Comparison of ENCODE assay signal across 31 cellular contexts in the genomic region with DNA sequence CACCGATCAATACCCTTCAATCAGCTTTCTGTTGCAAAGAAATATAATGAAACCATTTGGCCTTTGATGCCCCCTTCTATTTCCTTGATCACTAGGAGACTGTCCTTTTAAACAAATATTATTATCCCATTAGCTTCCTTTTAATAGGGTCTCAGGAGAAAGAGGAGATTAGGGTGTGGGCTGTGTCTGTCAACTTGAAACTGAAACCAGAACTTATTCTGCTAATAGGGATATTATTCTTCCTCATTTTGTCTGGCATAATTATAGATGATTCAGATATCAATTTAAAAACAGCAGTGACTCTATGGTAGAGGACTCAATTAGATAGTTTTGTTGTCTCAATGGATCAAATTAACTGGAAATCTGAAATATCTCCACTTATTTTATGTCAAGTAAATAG.
"Had no signal": no experiment of that assay in that cellular context is flagged by ENCODE, and none has a peak within 500 bp of the region (broad histone marks: within the 10 kb centered on the region; RNA-seq: fewer than 3 reads in every experiment).

No MANE protein-coding gene starts in this region.

- H3K4me2 ChIP-seq: KMS-11 had no signal

- ATAC-seq: activated CD8-positive, alpha-beta memory T cell treated with anti-CD3 and anti-CD28 coated beads, Interleukin-2, amount 10 ng/mL, durations not matched to agents 7 days and 5 days; body of pancreas; WTC11 had no signal

- H3K9me3 ChIP-seq: ascending aorta, body of pancreas, MG63, Peyer's patch, SJCRH30 had no signal

- H3K9ac ChIP-seq: KMS-11 had no signal

- H3K36me3 Mint-ChIP-seq: activated CD8-positive, alpha-beta memory T cell treated with anti-CD3 and anti-CD28 coated beads, Interleukin-2, amount 10 ng/mL, durations not matched to agents 7 days and 5 days; activated naive CD4-positive, alpha-beta T cell treated with anti-CD3 and anti-CD28 coated beads, Interleukin-2, amount 50 U/mL, for 24 hours; WTC11 had no signal

- H3K4me1 ChIP-seq: ascending aorta, body of pancreas, Peyer's patch, SJCRH30 had no signal

- H3K4me3 ChIP-seq: ascending aorta, body of pancreas, MG63, Peyer's patch, SJCRH30 had no signal

- H3K27ac ChIP-seq: ascending aorta, body of pancreas, KMS-11, Peyer's patch, RWPE1, SJCRH30 had no signal

- H3K9me3 Mint-ChIP-seq: activated naive CD4-positive, alpha-beta T cell treated with anti-CD3 and anti-CD28 coated beads, Interleukin-2, amount 50 U/mL, for 24 hours; activated T-cell treated with anti-CD3 and anti-CD28 coated beads, Interleukin-2, amount 50 U/mL, for 24 hours; activated T-helper 1 cell treated with anti-CD3 and anti-CD28 coated beads, Interleukin-12 subunit alpha, Interleukin-12 subunit beta, Interleukin-2, Interleukin-4 antibody, amounts not matched to agents 30 ng/mL and 10 ng/mL and 1 ng/mL, durations not matched to agents 14 hours and 24 hours and 36 hours; T-helper 1 cell treated with Interleukin-12 subunit alpha and Interleukin-12 subunit beta and Interleukin-4 antibody, amounts not matched to agents 30 μg/mL and 1 μg/mL, for 36 hours; WTC11 had no signal

- H3K27me3 ChIP-seq: ascending aorta, body of pancreas, MG63, Peyer's patch, SJCRH30 had no signal

- H3K36me3 ChIP-seq: ascending aorta, MG63, Peyer's patch had no signal

- H3K4me3 Mint-ChIP-seq: activated CD8-positive, alpha-beta memory T cell treated with anti-CD3 and anti-CD28 coated beads, Interleukin-2, amount 10 ng/mL, durations not matched to agents 7 days and 5 days; activated naive CD4-positive, alpha-beta T cell treated with anti-CD3 and anti-CD28 coated beads, Interleukin-2, amount 50 U/mL, for 24 hours; activated T-cell treated with anti-CD3 and anti-CD28 coated beads, Interleukin-2, amount 50 U/mL, for 24 hours; activated T-helper 1 cell treated with anti-CD3 and anti-CD28 coated beads, Interleukin-12 subunit alpha, Interleukin-12 subunit beta, Interleukin-2, Interleukin-4 antibody, amounts not matched to agents 30 ng/mL and 10 ng/mL and 1 ng/mL, durations not matched to agents 14 hours and 24 hours and 36 hours; central memory CD8-positive, alpha-beta T cell; T-helper 1 cell treated with Interleukin-12 subunit alpha and Interleukin-12 subunit beta and Interleukin-4 antibody, amounts not matched to agents 30 μg/mL and 1 μg/mL, for 36 hours; WTC11 had no signal

- DNase-seq: activated CD4-positive, alpha-beta T cell treated with anti-CD3 and anti-CD28 coated beads for 48 hours; activated CD4-positive, alpha-beta T cell treated with anti-CD3 and anti-CD28 coated beads, Interleukin-2, amount 50 U/mL, for 4 hours; activated CD4-positive, CD25-positive, alpha-beta regulatory T cell treated with anti-CD3 and anti-CD28 coated beads, Interleukin-2, amount 50 U/mL, for 72 hours; activated CD8-positive, alpha-beta memory T cell treated with anti-CD3 and anti-CD28 coated beads, Interleukin-2, amount 10 ng/mL, durations not matched to agents 7 days and 5 days; activated effector memory CD4-positive, alpha-beta T cell treated with Interleukin-2 at 50 U/mL for 16 hours; activated naive CD4-positive, alpha-beta T cell; activated T-cell treated with anti-CD3 and anti-CD28 coated beads, Interleukin-2, amount 50 U/mL, for 24 hours; amniotic stem cell; body of pancreas; MG63; MV-4-11; NCI-H1092 treated with DMSO at 0.1 percent for 48 hours; NCI-H1417 treated with DMSO at 0.1 percent for 48 hours; NCI-H187; NCI-H2081 treated with DMSO at 0.1 percent for 48 hours; NCI-H2171; NCI-H2227 treated with DMSO at 0.1 percent for 48 hours; NCI-H446 treated with DMSO at 0.1 percent for 48 hours; NCI-H524 treated with DMSO at 0.1 percent for 48 hours; Peyer's patch; Right ventricle myocardium superior; SJCRH30; T-helper 9 cell had no signal

- H3K27ac Mint-ChIP-seq: activated CD8-positive, alpha-beta memory T cell treated with anti-CD3 and anti-CD28 coated beads, Interleukin-2, amount 10 ng/mL, durations not matched to agents 7 days and 5 days; activated naive CD4-positive, alpha-beta T cell treated with anti-CD3 and anti-CD28 coated beads, Interleukin-2, amount 50 U/mL, for 24 hours; activated T-cell treated with anti-CD3 and anti-CD28 coated beads, Interleukin-2, amount 50 U/mL, for 24 hours; activated T-helper 1 cell treated with anti-CD3 and anti-CD28 coated beads, Interleukin-12 subunit alpha, Interleukin-12 subunit beta, Interleukin-2, Interleukin-4 antibody, amounts not matched to agents 30 ng/mL and 10 ng/mL and 1 ng/mL, durations not matched to agents 14 hours and 24 hours and 36 hours; T-helper 1 cell treated with Interleukin-12 subunit alpha and Interleukin-12 subunit beta and Interleukin-4 antibody, amounts not matched to agents 30 μg/mL and 1 μg/mL, for 36 hours; WTC11 had no signal

- H3K4me1 Mint-ChIP-seq: activated CD8-positive, alpha-beta memory T cell treated with anti-CD3 and anti-CD28 coated beads, Interleukin-2, amount 10 ng/mL, durations not matched to agents 7 days and 5 days; activated naive CD4-positive, alpha-beta T cell treated with anti-CD3 and anti-CD28 coated beads, Interleukin-2, amount 50 U/mL, for 24 hours; central memory CD8-positive, alpha-beta T cell; WTC11 had no signal

- H3K27me3 Mint-ChIP-seq: activated CD8-positive, alpha-beta memory T cell treated with anti-CD3 and anti-CD28 coated beads, Interleukin-2, amount 10 ng/mL, durations not matched to agents 7 days and 5 days; activated naive CD4-positive, alpha-beta T cell treated with anti-CD3 and anti-CD28 coated beads, Interleukin-2, amount 50 U/mL, for 24 hours; activated T-cell treated with anti-CD3 and anti-CD28 coated beads, Interleukin-2, amount 50 U/mL, for 24 hours; central memory CD8-positive, alpha-beta T cell had no signal
